ENCODE assay signal across 9 cellular contexts in the genomic region with DNA sequence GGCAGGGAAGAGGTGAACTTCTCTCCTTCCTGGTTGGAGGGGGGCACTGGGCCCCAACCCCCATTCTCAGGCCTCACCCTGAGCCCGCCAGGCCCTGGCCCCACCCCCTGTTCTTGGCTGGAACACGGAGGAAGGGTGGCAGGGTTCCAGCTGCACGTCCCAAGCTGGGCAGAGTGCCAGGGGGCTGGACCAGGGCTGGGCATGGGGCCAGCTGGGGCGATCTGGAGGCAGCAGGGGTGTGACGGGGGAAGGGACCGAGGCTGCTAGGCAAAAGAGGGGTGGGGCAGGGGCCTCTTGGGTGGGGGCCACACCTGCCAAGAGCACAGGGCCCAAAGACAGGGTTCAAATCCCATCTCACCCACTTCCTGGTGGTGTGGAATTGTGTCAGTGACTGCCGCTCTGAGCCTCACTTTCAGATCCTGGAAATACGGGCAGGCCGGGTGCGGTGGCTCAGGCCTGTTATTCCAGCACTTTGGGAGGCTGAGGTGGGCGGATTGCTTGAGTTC. TPM values are rescaled to one million over a fixed set of nuclear protein-coding genes. Genes with fewer than 3 reads are reported as not detected.
DNase-seq lines count a peak whose midpoint lies in the region; ATAC-seq, FAIRE-seq and TF ChIP-seq lines count a peak whose summit lies in the region.
"Had no signal": no experiment of that assay in that cellular context is flagged by ENCODE, and none has a peak within 500 bp of the region (broad histone marks: within the 10 kb centered on the region; RNA-seq: fewer than 3 reads in every experiment).

No MANE protein-coding gene starts in this region.

- no peak overlapping the region for H3K4me3 Mint-ChIP-seq in activated naive CD4-positive, alpha-beta T cell treated with anti-CD3 and anti-CD28 coated beads, Interleukin-2, amount 10 ng/mL, durations not matched to agents 7 days and 5 days
- H3K4me3 Mint-ChIP-seq: activated B cell treated with CpG ODN at 0.5 μM for 24 hours had no signal

- DNase-seq in HTR-8/SVneo (ENCODE audit: insufficient read length, low spot score) = peak; percentile 90
- peak; percentile 94 for DNase-seq in epidermal melanocyte (ENCODE audit: insufficient read length, low spot score)
- DNase-seq in middle frontal gyrus (ENCODE audit: extremely low spot score, low spot score) = peak; percentile 76
- DNase-seq in activated naive CD4-positive, alpha-beta T cell treated with anti-CD3 and anti-CD28 coated beads, Interleukin-2, amount 10 ng/mL, durations not matched to agents 7 days and 5 days = no peak
- DNase-seq in OCI-M2 (lab: John Stamatoyannopoulos, UW; ENCODE audit: unreplicated experiment) = no peak
- no peak for DNase-seq in NK-92 treated with Interleukin-12 subunit alpha and Interleukin-12 subunit beta, amount 100 ng/mL, for 24 hours (lab: John Stamatoyannopoulos, UW)
- DNase-seq: activated B cell treated with CpG ODN at 0.5 μM for 24 hours had no signal

- H3K36me3 Mint-ChIP-seq in activated naive CD4-positive, alpha-beta T cell treated with anti-CD3 and anti-CD28 coated beads, Interleukin-2, amount 10 ng/mL, durations not matched to agents 7 days and 5 days = no peaks in the 10 kb centered on the region

- H3K27ac Mint-ChIP-seq in activated naive CD4-positive, alpha-beta T cell treated with anti-CD3 and anti-CD28 coated beads, Interleukin-2, amount 10 ng/mL, durations not matched to agents 7 days and 5 days = no peak overlapping the region
- H3K27ac Mint-ChIP-seq: activated B cell treated with CpG ODN at 0.5 μM for 24 hours had no signal

- peak; percentile 97 for FAIRE-seq in HTR-8/SVneo (lab: Jason Lieb, UNC)

- CTCF ChIA-PET in activated naive CD4-positive, alpha-beta T cell treated with anti-CD3 and anti-CD28 coated beads, Interleukin-2, amount 10 ng/mL, durations not matched to agents 7 days and 5 days (lab: Charles Lee) = interaction anchor here (1.2 kb wide), 1 partner anchor 250 kb away, joined by 3 read pairs; no protein-coding TSS in a partner anchor

- ATAC-seq in GM21529 (IDR thresholded peaks at IDR 0.05; ENCODE audit: unreplicated experiment) = no peak

- H3K27me3 Mint-ChIP-seq in activated naive CD4-positive, alpha-beta T cell treated with anti-CD3 and anti-CD28 coated beads, Interleukin-2, amount 10 ng/mL, durations not matched to agents 7 days and 5 days = peaks cover 62% of the 10 kb centered on the region

- no peaks in the 10 kb centered on the region for H3K9me3 Mint-ChIP-seq in activated naive CD4-positive, alpha-beta T cell treated with anti-CD3 and anti-CD28 coated beads, Interleukin-2, amount 10 ng/mL, durations not matched to agents 7 days and 5 days
- H3K9me3 Mint-ChIP-seq: activated B cell treated with CpG ODN at 0.5 μM for 24 hours had no signal

- no peaks in the 10 kb centered on the region for H3K4me1 Mint-ChIP-seq in activated naive CD4-positive, alpha-beta T cell treated with anti-CD3 and anti-CD28 coated beads, Interleukin-2, amount 10 ng/mL, durations not matched to agents 7 days and 5 days
- H3K4me1 Mint-ChIP-seq: activated B cell treated with CpG ODN at 0.5 μM for 24 hours had no signal

TF ChIP-seq in PFSK-1, 5 proteins besides CTCF, POLR2A, EP300 and RAD21:
- TF ChIP-seq TAF1 (IDR thresholded peaks at IDR 0.05; ENCODE audit: borderline replicate concordance, insufficient read depth, low read length) (no peak), POLR2AphosphoS5 (IDR thresholded peaks at IDR 0.05; ENCODE audit: low read depth, low read length) (peak; percentile 26; the same call in 1 of the 2 replicates), SIN3A (IDR thresholded peaks at IDR 0.05; ENCODE audit: borderline replicate concordance, insufficient read depth, low read length) (no peak), FOXP2 (optimal IDR thresholded peaks at IDR 0.05; ENCODE audit: borderline replicate concordance, extremely low read depth, extremely low read length, insufficient read depth) (peak; percentile 86)
- TF ChIP-seq, protein P1, sequence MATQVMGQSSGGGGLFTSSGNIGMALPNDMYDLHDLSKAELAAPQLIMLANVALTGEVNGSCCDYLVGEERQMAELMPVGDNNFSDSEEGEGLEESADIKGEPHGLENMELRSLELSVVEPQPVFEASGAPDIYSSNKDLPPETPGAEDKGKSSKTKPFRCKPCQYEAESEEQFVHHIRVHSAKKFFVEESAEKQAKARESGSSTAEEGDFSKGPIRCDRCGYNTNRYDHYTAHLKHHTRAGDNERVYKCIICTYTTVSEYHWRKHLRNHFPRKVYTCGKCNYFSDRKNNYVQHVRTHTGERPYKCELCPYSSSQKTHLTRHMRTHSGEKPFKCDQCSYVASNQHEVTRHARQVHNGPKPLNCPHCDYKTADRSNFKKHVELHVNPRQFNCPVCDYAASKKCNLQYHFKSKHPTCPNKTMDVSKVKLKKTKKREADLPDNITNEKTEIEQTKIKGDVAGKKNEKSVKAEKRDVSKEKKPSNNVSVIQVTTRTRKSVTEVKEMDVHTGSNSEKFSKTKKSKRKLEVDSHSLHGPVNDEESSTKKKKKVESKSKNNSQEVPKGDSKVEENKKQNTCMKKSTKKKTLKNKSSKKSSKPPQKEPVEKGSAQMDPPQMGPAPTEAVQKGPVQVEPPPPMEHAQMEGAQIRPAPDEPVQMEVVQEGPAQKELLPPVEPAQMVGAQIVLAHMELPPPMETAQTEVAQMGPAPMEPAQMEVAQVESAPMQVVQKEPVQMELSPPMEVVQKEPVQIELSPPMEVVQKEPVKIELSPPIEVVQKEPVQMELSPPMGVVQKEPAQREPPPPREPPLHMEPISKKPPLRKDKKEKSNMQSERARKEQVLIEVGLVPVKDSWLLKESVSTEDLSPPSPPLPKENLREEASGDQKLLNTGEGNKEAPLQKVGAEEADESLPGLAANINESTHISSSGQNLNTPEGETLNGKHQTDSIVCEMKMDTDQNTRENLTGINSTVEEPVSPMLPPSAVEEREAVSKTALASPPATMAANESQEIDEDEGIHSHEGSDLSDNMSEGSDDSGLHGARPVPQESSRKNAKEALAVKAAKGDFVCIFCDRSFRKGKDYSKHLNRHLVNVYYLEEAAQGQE (IDR thresholded peaks at IDR 0.05; ENCODE audit: insufficient read depth in 1 of 2, low read depth in 2 of 2, low read length in 2 of 2) = no peak

RNA-seq across cellular contexts. Expression of a gene that starts 2.2 kb away (rescaled TPM):
- 0.14 TPM for polyA plus RNA-seq in PFSK-1 (2012; ENCODE audit: insufficient read length, low read depth)

RNA-seq across cellular contexts. Expression of a gene that starts 47.8 kb away (rescaled TPM):
- polyA plus RNA-seq in PFSK-1 (2012; ENCODE audit: insufficient read length, low read depth) = 173 TPM

Comparison
In these comparisons a context has a peak if more than half of its experiments do, and no peak if none do; other contexts are left out.
1. DNase-seq: peak in HTR-8/SVneo (single experiment), epidermal melanocyte (single experiment) and middle frontal gyrus (single experiment); none in activated naive CD4-positive, alpha-beta T cell treated with anti-CD3 and anti-CD28 coated beads, Interleukin-2, amount 10 ng/mL, durations not matched to agents 7 days and 5 days (single experiment), OCI-M2 (single experiment) and NK-92 treated with Interleukin-12 subunit alpha and Interleukin-12 subunit beta, amount 100 ng/mL, for 24 hours (single experiment).